ENCODE assay signal across 20 cellular contexts in genomic region chr20:56964886-56965285, GRCh38.
"Had no signal": no experiment of that assay in that cellular context is flagged by ENCODE, and none has a peak within 500 bp of the region (broad histone marks: within the 10 kb centered on the region; RNA-seq: fewer than 3 reads in every experiment).

No MANE protein-coding gene starts in this region.

- H3K27me3 ChIP-seq: gastrocnemius medialis, right lobe of liver, thyroid gland had no signal

- ATAC-seq: gastrocnemius medialis; heart right ventricle; left lobe of liver; naive thymus-derived CD4-positive, alpha-beta T cell; psoas muscle; right lobe of liver; stimulated activated effector memory CD8-positive, alpha-beta T cell treated with anti-CD3 and anti-CD28 coated beads, Interleukin-12 subunit alpha, Interleukin-12 subunit beta, amount 100 ng/mL, for 72 hours; stimulated activated naive CD8-positive, alpha-beta T cell treated with anti-CD3 and anti-CD28 coated beads, Interleukin-15, Interleukin-2, amounts not matched to agents 100 U/mL and 50 U/mL, for 24 hours had no signal

- DNase-seq: effector memory CD4-positive, alpha-beta T cell; gastrocnemius medialis; heart right ventricle; hypothalamus; kidney glomerular epithelial cell; mammary epithelial cell; naive thymus-derived CD4-positive, alpha-beta T cell; nephron progenitor cell; psoas muscle; retina; right lobe of liver; stimulated activated CD4-positive, alpha-beta T cell treated with anti-CD3 and anti-CD28 coated beads, Interleukin-4, amount 100 ng/mL, for 1 hour; stimulated activated CD8-positive, alpha-beta memory T cell treated with anti-CD3 and anti-CD28 coated beads, Interleukin-4, amount 100 ng/mL, for 48 hours; stimulated activated naive CD8-positive, alpha-beta T cell treated with anti-CD3 and anti-CD28 coated beads, Interleukin-15, Interleukin-2, amounts not matched to agents 100 U/mL and 50 U/mL, for 24 hours; thyroid gland had no signal

- H3K27ac ChIP-seq: epithelial cell of prostate, esophagus muscularis mucosa, gastrocnemius medialis, heart right ventricle, psoas muscle, right lobe of liver, suprapubic skin, thyroid gland had no signal

- H3K4me3 ChIP-seq: esophagus muscularis mucosa, gastrocnemius medialis, heart right ventricle, psoas muscle, right lobe of liver, suprapubic skin, thyroid gland had no signal

- H3K36me3 ChIP-seq: esophagus muscularis mucosa, gastrocnemius medialis, heart right ventricle, right lobe of liver, suprapubic skin, thyroid gland had no signal
